In genomic region chr2:229922449-229923386, GRCh38 we compare ENCODE assay signal across 7 cellular contexts. TPM values are rescaled to one million over a fixed set of nuclear protein-coding genes. Genes with fewer than 3 reads are reported as not detected.
DNase-seq lines count a peak whose midpoint lies in the region; ATAC-seq, FAIRE-seq and TF ChIP-seq lines count a peak whose summit lies in the region.

TSS of gene FBXO36 (plus strand) at chr2:229922503. CDS start at chr2:229922514, 11 bp downstream.

- H3K79me2 ChIP-seq in GM12878 (ENCODE audit: control insufficient read depth, insufficient read depth, low read length), result peaks cover 43% of the 10 kb centered on the region

- H3K4me2 ChIP-seq in GM12878 (ENCODE audit: control insufficient read depth, insufficient read depth), result peak within 1 kb of the TSS; percentile 85

- peak; percentile 91 for DNase-seq in GM13976 (ENCODE audit: low spot score)
- DNase-seq in NCI-H1048 (lab: John Stamatoyannopoulos, UW), result peak; percentile 55
- peak; percentile 82 for DNase-seq in T follicular helper cell (ENCODE audit: low read depth)
- no peak for DNase-seq in GM12878 (ENCODE audit: low read depth, low spot score)
- no peak for DNase-seq in immature natural killer cell
- peak; percentile 88 for DNase-seq in stimulated activated CD4-positive, alpha-beta T cell treated with anti-CD3 and anti-CD28 coated beads, Interleukin-12 subunit alpha, Interleukin-12 subunit beta, amount 100 ng/mL, for 4 hours

- ATAC-seq in HG02588 (IDR thresholded peaks at IDR 0.05; ENCODE audit: unreplicated experiment) (peak; percentile 63), GM12878 (peak; percentile 76)

- BruUV-seq in GM12878 (replicated peaks; lab: Mats Ljungman, UMichigan), result TSS peak; percentile 70

- peaks cover 9 to 29% (median 24%) of the 10 kb centered on the region in 3 donors for H3K27me3 Mint-ChIP-seq in immature natural killer cell (ENCODE audit: low read depth in 3 of 3)

- no peaks in the 10 kb centered on the region for H3K4me1 ChIP-seq in GM12878 (ENCODE audit: control insufficient read depth, insufficient read depth, low read length)

- no peaks in the 10 kb centered on the region; the same call in 2 of the 3 replicates for H3K9me3 ChIP-seq in GM12878 (replicated peaks; ENCODE audit: control insufficient read depth, insufficient read depth, low read length)

- TF ChIP-seq EP300 in GM12878 (IDR thresholded peaks at IDR 0.05; ENCODE audit: borderline replicate concordance in 1 of 2, control insufficient read depth in 1 of 2, low read depth in 2 of 2, low read length in 2 of 2), result no peak

- no peak for FAIRE-seq in GM12878 (lab: Jason Lieb, UNC)

- SMC1A ChIA-PET in GM12878 (lab: Charles Lee; ENCODE audit: uncharacterized antibody, unreplicated experiment), result interaction anchor here (1.0 to 2.1 kb wide), 7 partner anchors 11 to 121 kb away, joined by 3 to 9 read pairs (median 6); no protein-coding TSS in a partner anchor

- peak within 1 kb of the TSS; percentile 90 for H3K9ac ChIP-seq in GM12878 (ENCODE audit: control insufficient read depth, insufficient read depth, low read length)

- H3K36me3 ChIP-seq in GM12878 (ENCODE audit: control insufficient read depth in 2 of 2, insufficient read depth in 2 of 2, low read length in 1 of 2), result peaks cover 0 to 3% of the 10 kb centered on the region in 2 experiments; a peak in 1 of 4 replicates

- H3K27ac ChIP-seq in GM12878 (ENCODE audit: control insufficient read depth, insufficient read depth), result peak within 1 kb of the TSS; percentile 98

- in situ Hi-C loops in GM13976 (cut with MboI; ENCODE audit: low sequenced_read_pairs, unreplicated experiment) (no loop called here), GM12878 (cut with MboI) (no loop called here)

- no peak for TF ChIP-seq CTCF in GM13976 (IDR thresholded peaks at IDR 0.05; ENCODE audit: borderline replicate concordance, control extremely low read depth, extremely low read depth, insufficient read depth, missing control alignments)
- TF ChIP-seq CTCF in GM12878 (IDR thresholded peaks at IDR 0.05 in 2 of 3, conservative IDR thresholded peaks at IDR 0.05 in 1 of 3; ENCODE audit: control insufficient read depth in 2 of 3, extremely low read depth in 1 of 3, insufficient read depth in 1 of 3, low read depth in 3 of 3, low read length in 3 of 3), result no peak

- POLR2A ChIA-PET in GM12878 (lab: Charles Lee), result interaction anchor here (1.2 kb wide), 2 partner anchors 12 to 100 kb away, joined by 7 to 11 read pairs; no protein-coding TSS in a partner anchor

- RAD21 ChIA-PET in GM12878 (lab: Charles Lee; ENCODE audit: unreplicated experiment), result interaction anchor here (1.0 to 2.1 kb wide), 4 partner anchors 12 to 121 kb away, joined by 3 to 16 read pairs (median 5); no protein-coding TSS in a partner anchor

- H3K27me3 ChIP-seq in GM12878 (replicated peaks in 1 of 2; ENCODE audit: control insufficient read depth in 2 of 2, insufficient read depth in 2 of 2, low read length in 1 of 2), result no peaks in the 10 kb centered on the region

- intact Hi-C loops in GM12878 (cut with micrococcal nuclease; ENCODE audit: unreplicated experiment), result loop anchor here (1.0 kb wide), 1 partner anchor 100 kb away; no protein-coding TSS in a partner anchor

- WGBS in GM12878 (ENCODE audit: insufficient coverage, insufficient replicate concordance, low lambda C conversion rate, missing lambda C conversion rate), result 2% methylated on average over 61 of the region's 61 CpGs

- peak within 1 kb of the TSS; percentile 83 for H3K4me3 ChIP-seq in GM12878

- no peaks in the 10 kb centered on the region for H3K9me3 Mint-ChIP-seq in immature natural killer cell

- TF ChIP-seq POLR2A in GM12878 (IDR thresholded peaks at IDR 0.05; ENCODE audit: low read depth, low read length), result no peak

- peak within 1 kb of the TSS; percentile 95 to 100 (median 98) for H3K4me3 Mint-ChIP-seq in immature natural killer cell

- no peaks in the 10 kb centered on the region; the same call in 1 of the 2 replicates for H4K20me1 ChIP-seq in GM12878 (ENCODE audit: control insufficient read depth, insufficient read depth)

- TF ChIP-seq RAD21 in GM12878 (IDR thresholded peaks at IDR 0.05; ENCODE audit: insufficient read depth, low read depth, low read length), result no peak

- peak within 1 kb of the TSS; percentile 94 to 100 (median 96) for H3K27ac Mint-ChIP-seq in immature natural killer cell

- H3K36me3 Mint-ChIP-seq in immature natural killer cell, result peaks cover 3 to 4% (median 3%) of the 10 kb centered on the region in 3 donors

- H3K4me1 Mint-ChIP-seq in immature natural killer cell, result peaks cover 36 to 48% of the 10 kb centered on the region in 2 donors

- H2AFZ ChIP-seq in GM12878 (ENCODE audit: control insufficient read depth, low read depth, low read length), result peak within 1 kb of the TSS; percentile 99

- CTCF ChIA-PET in GM12878 (lab: Yijun Ruan, JAX), result interaction anchor here (0.6 to 4.6 kb wide), 4 partner anchors 12 to 671 kb away, joined by 3 to 31 read pairs (median 7); no protein-coding TSS in a partner anchor

TF ChIP-seq in GM12878, 131 proteins besides CTCF, POLR2A, EP300 and RAD21 (continues in another document):
- TF ChIP-seq TAF1 (IDR thresholded peaks at IDR 0.05; ENCODE audit: borderline replicate concordance, low read depth, low read length) (0 out of 2 replicates have a peak, but pooled peaks have one; percentile 29), CBX5 (IDR thresholded peaks at IDR 0.05; ENCODE audit: low read depth) (0 out of 2 replicates have a peak, but pooled peaks have one; percentile 21), SIN3A (IDR thresholded peaks at IDR 0.05; ENCODE audit: low read depth, low read length) (peak; percentile 95), BMI1 (IDR thresholded peaks at IDR 0.05; ENCODE audit: borderline replicate concordance) (peak; percentile 98), ZBTB40 (IDR thresholded peaks at IDR 0.05; ENCODE audit: borderline replicate concordance) (peak; percentile 84; the same call in 1 of the 2 replicates), ESRRA (IDR thresholded peaks at IDR 0.05; ENCODE audit: low read length) (no peak), BACH1 (IDR thresholded peaks at IDR 0.05; ENCODE audit: borderline replicate concordance) (no peak; the same call in 1 of the 2 replicates), YY1 (IDR thresholded peaks at IDR 0.05; ENCODE audit: low read depth, low read length) (peak; percentile 98)

RNA-seq across cellular contexts. Expression of gene FBXO36, which starts in this region (rescaled TPM):
- 1.4 and 2.3 TPM in 2 replicates for total RNA-seq in GM12878 (2013; cell fraction: nucleolus; rRNA removed)
- total RNA-seq in GM12878 (2014; rRNA removed), result 1.4 and 2.1 TPM in 2 replicates
- 1.7 and 1.9 TPM in 2 replicates for total RNA-seq in GM12878 (2014; rRNA removed; fragmentation: Illumina TruSeq; extraction: Trizol)
- 0.82 and 1.0 TPM in 2 replicates for total RNA-seq in GM12878 (2021)
- 0.46 TPM for polyA plus RNA-seq in GM12878 (2011; ENCODE audit: low read depth)
- polyA plus RNA-seq in GM12878 (2011; rRNA removed), result 0.79 and 0.94 TPM in 2 replicates
- polyA plus RNA-seq in GM12878 (2011; cell fraction: cytosol; rRNA removed), result 0.43 and 0.50 TPM in 2 replicates
- 0.32 and 0.37 TPM in 2 replicates for polyA plus RNA-seq in GM12878 (2011; cell fraction: nucleus; rRNA removed)
- polyA plus RNA-seq in GM12878 (2012), result 0.32 and 0.52 TPM in 2 replicates
- 1.1 and 1.7 TPM in 2 replicates for polyA plus RNA-seq in GM12878 (2014; fragmentation: Illumina TruSeq; extraction: Trizol)
- 1 to 10 TPM; 1.7 to 2.7 TPM for polyA plus RNA-seq in GM12878 (2014; fragmentation: Nextera tagmentation; extraction: Ambion mirVana)
- 0.95 and 1.1 TPM in 2 replicates for polyA plus RNA-seq in GM12878 (2014; rRNA removed)
- polyA plus RNA-seq in GM12878 (2016; fragmentation: Nextera tagmentation; extraction: Ambion mirVana), result 1 to 10 TPM; 1.3 to 1.4 TPM
- polyA minus RNA-seq in GM12878 (2011; rRNA and poly(A)+ RNA removed), result 0.62 and 0.73 TPM in 2 replicates
- 0.40 TPM in 1 of 2 replicates, not detected in the other for polyA minus RNA-seq in GM12878 (2011; cell fraction: cytosol; rRNA and poly(A)+ RNA removed)
- polyA minus RNA-seq in GM12878 (2011; cell fraction: nucleus; rRNA and poly(A)+ RNA removed), result 0.12 TPM in 1 of 2 replicates, not detected in the other
- 1 to 10 TPM in 2 of 3 donors, under 1 TPM in 1; 0.41 to 3.7 (median 1.3) TPM for polyA plus RNA-seq in immature natural killer cell

Comparison
In these comparisons a context has a peak if more than half of its experiments do, and no peak if none do; other contexts are left out.
1. DNase-seq: peak in GM13976 (single experiment), NCI-H1048 (single experiment), T follicular helper cell (single experiment) and stimulated activated CD4-positive, alpha-beta T cell treated with anti-CD3 and anti-CD28 coated beads, Interleukin-12 subunit alpha, Interleukin-12 subunit beta, amount 100 ng/mL, for 4 hours (single experiment); none in GM12878 (single experiment) and immature natural killer cell (0 of 3).